Comparison of ENCODE assay signal across 31 cellular contexts in genomic region chr13:99648905-99649304, GRCh38.
"Had no signal": no experiment of that assay in that cellular context is flagged by ENCODE, and none has a peak within 500 bp of the region (broad histone marks: within the 10 kb centered on the region; RNA-seq: fewer than 3 reads in every experiment).

No MANE protein-coding gene starts in this region.

- H3K4me1 Mint-ChIP-seq: activated CD4-positive, alpha-beta memory T cell treated with anti-CD3 and anti-CD28 coated beads, Interleukin-2, amount 10 ng/mL, durations not matched to agents 7 days and 5 days; activated CD8-positive, alpha-beta memory T cell treated with anti-CD3 and anti-CD28 coated beads, Interleukin-2, amount 10 ng/mL, durations not matched to agents 7 days and 5 days; activated naive CD4-positive, alpha-beta T cell treated with anti-CD3 and anti-CD28 coated beads, Interleukin-2, amount 10 ng/mL, durations not matched to agents 7 days and 5 days; activated naive CD8-positive, alpha-beta T cell treated with anti-CD3 and anti-CD28 coated beads, Interleukin-2, amount 50 U/mL, for 24 hours; central memory CD8-positive, alpha-beta T cell had no signal

- H3K4me3 ChIP-seq: cardiac muscle cell, MG63, SJCRH30, SK-N-MC had no signal

- H3K27me3 ChIP-seq: cardiac muscle cell, MG63, SJCRH30 had no signal

- H3K27ac Mint-ChIP-seq: activated CD4-positive, alpha-beta memory T cell treated with anti-CD3 and anti-CD28 coated beads, Interleukin-2, amount 10 ng/mL, durations not matched to agents 7 days and 5 days; activated CD8-positive, alpha-beta memory T cell treated with anti-CD3 and anti-CD28 coated beads, Interleukin-2, amount 10 ng/mL, durations not matched to agents 7 days and 5 days; activated naive CD4-positive, alpha-beta T cell treated with anti-CD3 and anti-CD28 coated beads, Interleukin-2, amount 10 ng/mL, durations not matched to agents 7 days and 5 days; activated naive CD8-positive, alpha-beta T cell; activated naive CD8-positive, alpha-beta T cell treated with anti-CD3 and anti-CD28 coated beads, Interleukin-2, amount 50 U/mL, for 24 hours had no signal

- H3K36me3 ChIP-seq: cardiac muscle cell, MG63, SJCRH30, WERI-Rb-1 had no signal

- H3K9me3 Mint-ChIP-seq: activated CD4-positive, alpha-beta memory T cell treated with anti-CD3 and anti-CD28 coated beads, Interleukin-2, amount 10 ng/mL, durations not matched to agents 7 days and 5 days; activated naive CD4-positive, alpha-beta T cell treated with anti-CD3 and anti-CD28 coated beads, Interleukin-2, amount 10 ng/mL, durations not matched to agents 7 days and 5 days; activated naive CD8-positive, alpha-beta T cell treated with anti-CD3 and anti-CD28 coated beads, Interleukin-2, amount 50 U/mL, for 24 hours; central memory CD8-positive, alpha-beta T cell had no signal

- DNase-seq: activated CD4-positive, alpha-beta memory T cell treated with anti-CD3 and anti-CD28 coated beads, Interleukin-2, amount 10 ng/mL, durations not matched to agents 7 days and 5 days; activated CD4-positive, alpha-beta T cell treated with anti-CD3 and anti-CD28 coated beads for 1 hour; activated CD4-positive, alpha-beta T cell treated with anti-CD3 and anti-CD28 coated beads for 48 hours; activated CD4-positive, CD25-positive, alpha-beta regulatory T cell; activated CD8-positive, alpha-beta memory T cell treated with anti-CD3 and anti-CD28 coated beads for 24 hours; activated CD8-positive, alpha-beta memory T cell treated with anti-CD3 and anti-CD28 coated beads, Interleukin-2, amount 10 ng/mL, durations not matched to agents 7 days and 5 days; activated CD8-positive, alpha-beta memory T cell treated with anti-CD3 and anti-CD28 coated beads, Interleukin-2, amount 50 U/mL, for 48 hours; activated effector memory CD4-positive, alpha-beta T cell treated with Interleukin-2 at 50 U/mL for 16 hours; activated naive CD4-positive, alpha-beta T cell treated with anti-CD3 and anti-CD28 coated beads, Interleukin-2, amount 10 ng/mL, durations not matched to agents 7 days and 5 days; activated naive CD8-positive, alpha-beta T cell treated with anti-CD3 and anti-CD28 coated beads, Interleukin-2, amount 50 U/mL, for 24 hours; activated T-cell treated with anti-CD3 and anti-CD28 coated beads, Interleukin-2, amount 50 U/mL, for 48 hours; anterior cingulate cortex; Kasumi-1; KG1; MG63; NCI-H1092; NCI-H1436 treated with DMSO at 0.1 percent for 48 hours; NCI-H187 treated with DMSO at 0.1 percent for 48 hours; NCI-H2081; NCI-H2171 treated with DMSO at 0.1 percent for 48 hours; NCI-H2227 treated with DMSO at 0.1 percent for 48 hours; NCI-H524 treated with DMSO at 0.1 percent for 48 hours; SHP77; SJCRH30; T1000; WERI-Rb-1 had no signal

- H3K36me3 Mint-ChIP-seq: activated CD8-positive, alpha-beta memory T cell treated with anti-CD3 and anti-CD28 coated beads, Interleukin-2, amount 10 ng/mL, durations not matched to agents 7 days and 5 days; activated naive CD4-positive, alpha-beta T cell treated with anti-CD3 and anti-CD28 coated beads, Interleukin-2, amount 10 ng/mL, durations not matched to agents 7 days and 5 days had no signal

- H3K4me3 Mint-ChIP-seq: activated CD4-positive, alpha-beta memory T cell treated with anti-CD3 and anti-CD28 coated beads, Interleukin-2, amount 10 ng/mL, durations not matched to agents 7 days and 5 days; activated CD8-positive, alpha-beta memory T cell treated with anti-CD3 and anti-CD28 coated beads, Interleukin-2, amount 10 ng/mL, durations not matched to agents 7 days and 5 days; activated naive CD4-positive, alpha-beta T cell treated with anti-CD3 and anti-CD28 coated beads, Interleukin-2, amount 10 ng/mL, durations not matched to agents 7 days and 5 days; activated naive CD8-positive, alpha-beta T cell; activated naive CD8-positive, alpha-beta T cell treated with anti-CD3 and anti-CD28 coated beads, Interleukin-2, amount 50 U/mL, for 24 hours; central memory CD8-positive, alpha-beta T cell had no signal

- H3K27me3 Mint-ChIP-seq: activated CD8-positive, alpha-beta memory T cell treated with anti-CD3 and anti-CD28 coated beads, Interleukin-2, amount 10 ng/mL, durations not matched to agents 7 days and 5 days; activated naive CD4-positive, alpha-beta T cell treated with anti-CD3 and anti-CD28 coated beads, Interleukin-2, amount 10 ng/mL, durations not matched to agents 7 days and 5 days; activated naive CD8-positive, alpha-beta T cell; activated naive CD8-positive, alpha-beta T cell treated with anti-CD3 and anti-CD28 coated beads, Interleukin-2, amount 50 U/mL, for 24 hours; central memory CD8-positive, alpha-beta T cell had no signal

- H3K27ac ChIP-seq: cardiac muscle cell, SJCRH30, WERI-Rb-1 had no signal

- H3K9me3 ChIP-seq: MG63, SJCRH30 had no signal

- ATAC-seq: activated CD8-positive, alpha-beta memory T cell treated with anti-CD3 and anti-CD28 coated beads, Interleukin-2, amount 10 ng/mL, durations not matched to agents 7 days and 5 days; activated naive CD8-positive, alpha-beta T cell treated with anti-CD3 and anti-CD28 coated beads, Interleukin-2, amount 50 U/mL, for 24 hours; Panc1 had no signal
